1 cellular context compared by ENCODE assay signal in the genomic region with DNA sequence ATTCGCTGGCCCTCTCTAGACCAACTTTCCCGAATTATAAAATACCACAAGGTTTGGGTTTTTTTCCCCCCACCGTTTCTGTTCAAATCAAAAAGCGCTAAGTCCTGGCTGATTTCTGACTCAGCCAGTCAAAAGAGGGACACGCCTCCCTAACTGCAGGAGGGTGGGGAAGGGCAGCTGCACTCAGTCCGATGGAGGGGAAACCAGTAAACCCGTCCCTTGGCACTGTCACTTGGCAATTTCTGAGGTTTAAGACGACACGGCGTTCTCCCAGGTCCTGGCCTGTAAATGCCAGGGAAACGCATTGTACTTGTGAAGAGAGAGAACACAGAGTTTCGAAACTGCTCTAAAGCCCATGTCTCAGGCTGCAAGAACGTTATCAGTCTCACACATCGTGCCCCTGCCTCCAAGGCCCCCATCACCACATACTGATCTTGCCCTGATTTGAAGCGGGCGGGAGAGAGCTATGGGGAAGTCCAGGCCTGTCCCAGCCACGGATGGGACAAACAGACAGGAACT.
TF ChIP-seq lines count a peak whose summit lies in the region.

No MANE protein-coding gene starts in this region.

TF ChIP-seq in GM23338, 12 proteins besides CTCF, POLR2A, EP300 and RAD21 (continued from another document):
- TF ChIP-seq, protein P1, sequence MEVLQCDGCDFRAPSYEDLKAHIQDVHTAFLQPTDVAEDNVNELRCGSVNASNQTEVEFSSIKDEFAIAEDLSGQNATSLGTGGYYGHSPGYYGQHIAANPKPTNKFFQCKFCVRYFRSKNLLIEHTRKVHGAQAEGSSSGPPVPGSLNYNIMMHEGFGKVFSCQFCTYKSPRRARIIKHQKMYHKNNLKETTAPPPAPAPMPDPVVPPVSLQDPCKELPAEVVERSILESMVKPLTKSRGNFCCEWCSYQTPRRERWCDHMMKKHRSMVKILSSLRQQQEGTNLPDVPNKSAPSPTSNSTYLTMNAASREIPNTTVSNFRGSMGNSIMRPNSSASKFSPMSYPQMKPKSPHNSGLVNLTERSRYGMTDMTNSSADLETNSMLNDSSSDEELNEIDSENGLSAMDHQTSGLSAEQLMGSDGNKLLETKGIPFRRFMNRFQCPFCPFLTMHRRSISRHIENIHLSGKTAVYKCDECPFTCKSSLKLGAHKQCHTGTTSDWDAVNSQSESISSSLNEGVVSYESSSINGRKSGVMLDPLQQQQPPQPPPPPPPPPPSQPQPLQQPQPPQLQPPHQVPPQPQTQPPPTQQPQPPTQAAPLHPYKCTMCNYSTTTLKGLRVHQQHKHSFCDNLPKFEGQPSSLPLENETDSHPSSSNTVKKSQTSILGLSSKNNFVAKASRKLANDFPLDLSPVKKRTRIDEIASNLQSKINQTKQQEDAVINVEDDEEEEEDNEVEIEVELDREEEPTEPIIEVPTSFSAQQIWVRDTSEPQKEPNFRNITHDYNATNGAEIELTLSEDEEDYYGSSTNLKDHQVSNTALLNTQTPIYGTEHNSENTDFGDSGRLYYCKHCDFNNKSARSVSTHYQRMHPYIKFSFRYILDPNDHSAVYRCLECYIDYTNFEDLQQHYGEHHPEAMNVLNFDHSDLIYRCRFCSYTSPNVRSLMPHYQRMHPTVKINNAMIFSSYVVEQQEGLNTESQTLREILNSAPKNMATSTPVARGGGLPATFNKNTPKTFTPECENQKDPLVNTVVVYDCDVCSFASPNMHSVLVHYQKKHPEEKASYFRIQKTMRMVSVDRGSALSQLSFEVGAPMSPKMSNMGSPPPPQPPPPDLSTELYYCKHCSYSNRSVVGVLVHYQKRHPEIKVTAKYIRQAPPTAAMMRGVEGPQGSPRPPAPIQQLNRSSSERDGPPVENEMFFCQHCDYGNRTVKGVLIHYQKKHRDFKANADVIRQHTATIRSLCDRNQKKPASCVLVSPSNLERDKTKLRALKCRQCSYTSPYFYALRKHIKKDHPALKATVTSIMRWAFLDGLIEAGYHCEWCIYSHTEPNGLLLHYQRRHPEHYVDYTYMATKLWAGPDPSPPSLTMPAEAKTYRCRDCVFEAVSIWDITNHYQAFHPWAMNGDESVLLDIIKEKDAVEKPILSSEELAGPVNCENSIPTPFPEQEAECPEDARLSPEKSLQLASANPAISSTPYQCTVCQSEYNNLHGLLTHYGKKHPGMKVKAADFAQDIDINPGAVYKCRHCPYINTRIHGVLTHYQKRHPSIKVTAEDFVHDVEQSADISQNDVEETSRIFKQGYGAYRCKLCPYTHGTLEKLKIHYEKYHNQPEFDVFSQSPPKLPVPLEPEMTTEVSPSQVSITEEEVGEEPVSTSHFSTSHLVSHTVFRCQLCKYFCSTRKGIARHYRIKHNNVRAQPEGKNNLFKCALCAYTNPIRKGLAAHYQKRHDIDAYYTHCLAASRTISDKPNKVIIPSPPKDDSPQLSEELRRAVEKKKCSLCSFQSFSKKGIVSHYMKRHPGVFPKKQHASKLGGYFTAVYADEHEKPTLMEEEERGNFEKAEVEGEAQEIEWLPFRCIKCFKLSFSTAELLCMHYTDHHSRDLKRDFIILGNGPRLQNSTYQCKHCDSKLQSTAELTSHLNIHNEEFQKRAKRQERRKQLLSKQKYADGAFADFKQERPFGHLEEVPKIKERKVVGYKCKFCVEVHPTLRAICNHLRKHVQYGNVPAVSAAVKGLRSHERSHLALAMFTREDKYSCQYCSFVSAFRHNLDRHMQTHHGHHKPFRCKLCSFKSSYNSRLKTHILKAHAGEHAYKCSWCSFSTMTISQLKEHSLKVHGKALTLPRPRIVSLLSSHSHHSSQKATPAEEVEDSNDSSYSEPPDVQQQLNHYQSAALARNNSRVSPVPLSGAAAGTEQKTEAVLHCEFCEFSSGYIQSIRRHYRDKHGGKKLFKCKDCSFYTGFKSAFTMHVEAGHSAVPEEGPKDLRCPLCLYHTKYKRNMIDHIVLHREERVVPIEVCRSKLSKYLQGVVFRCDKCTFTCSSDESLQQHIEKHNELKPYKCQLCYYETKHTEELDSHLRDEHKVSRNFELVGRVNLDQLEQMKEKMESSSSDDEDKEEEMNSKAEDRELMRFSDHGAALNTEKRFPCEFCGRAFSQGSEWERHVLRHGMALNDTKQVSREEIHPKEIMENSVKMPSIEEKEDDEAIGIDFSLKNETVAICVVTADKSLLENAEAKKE (CRISPR knock-in tag; IDR thresholded peaks at IDR 0.05), result no peak
- no peak for TF ChIP-seq ZNF114 (CRISPR knock-in tag; IDR thresholded peaks at IDR 0.05)
- TF ChIP-seq, protein P2, sequence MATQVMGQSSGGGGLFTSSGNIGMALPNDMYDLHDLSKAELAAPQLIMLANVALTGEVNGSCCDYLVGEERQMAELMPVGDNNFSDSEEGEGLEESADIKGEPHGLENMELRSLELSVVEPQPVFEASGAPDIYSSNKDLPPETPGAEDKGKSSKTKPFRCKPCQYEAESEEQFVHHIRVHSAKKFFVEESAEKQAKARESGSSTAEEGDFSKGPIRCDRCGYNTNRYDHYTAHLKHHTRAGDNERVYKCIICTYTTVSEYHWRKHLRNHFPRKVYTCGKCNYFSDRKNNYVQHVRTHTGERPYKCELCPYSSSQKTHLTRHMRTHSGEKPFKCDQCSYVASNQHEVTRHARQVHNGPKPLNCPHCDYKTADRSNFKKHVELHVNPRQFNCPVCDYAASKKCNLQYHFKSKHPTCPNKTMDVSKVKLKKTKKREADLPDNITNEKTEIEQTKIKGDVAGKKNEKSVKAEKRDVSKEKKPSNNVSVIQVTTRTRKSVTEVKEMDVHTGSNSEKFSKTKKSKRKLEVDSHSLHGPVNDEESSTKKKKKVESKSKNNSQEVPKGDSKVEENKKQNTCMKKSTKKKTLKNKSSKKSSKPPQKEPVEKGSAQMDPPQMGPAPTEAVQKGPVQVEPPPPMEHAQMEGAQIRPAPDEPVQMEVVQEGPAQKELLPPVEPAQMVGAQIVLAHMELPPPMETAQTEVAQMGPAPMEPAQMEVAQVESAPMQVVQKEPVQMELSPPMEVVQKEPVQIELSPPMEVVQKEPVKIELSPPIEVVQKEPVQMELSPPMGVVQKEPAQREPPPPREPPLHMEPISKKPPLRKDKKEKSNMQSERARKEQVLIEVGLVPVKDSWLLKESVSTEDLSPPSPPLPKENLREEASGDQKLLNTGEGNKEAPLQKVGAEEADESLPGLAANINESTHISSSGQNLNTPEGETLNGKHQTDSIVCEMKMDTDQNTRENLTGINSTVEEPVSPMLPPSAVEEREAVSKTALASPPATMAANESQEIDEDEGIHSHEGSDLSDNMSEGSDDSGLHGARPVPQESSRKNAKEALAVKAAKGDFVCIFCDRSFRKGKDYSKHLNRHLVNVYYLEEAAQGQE (IDR thresholded peaks at IDR 0.05; ENCODE audit: unreplicated experiment), result no peak
- TF ChIP-seq POLR2AphosphoS5 (IDR thresholded peaks at IDR 0.05; ENCODE audit: low read depth), result no peak
- TF ChIP-seq CREB1 (CRISPR knock-in tag; IDR thresholded peaks at IDR 0.05; ENCODE audit: low read depth), result no peak
- no peak for TF ChIP-seq EZH2 (IDR thresholded peaks at IDR 0.05; ENCODE audit: low read depth, unreplicated experiment)
- no peak for TF ChIP-seq JUNB (IDR thresholded peaks at IDR 0.05; ENCODE audit: unreplicated experiment)
- TF ChIP-seq, protein P3, sequence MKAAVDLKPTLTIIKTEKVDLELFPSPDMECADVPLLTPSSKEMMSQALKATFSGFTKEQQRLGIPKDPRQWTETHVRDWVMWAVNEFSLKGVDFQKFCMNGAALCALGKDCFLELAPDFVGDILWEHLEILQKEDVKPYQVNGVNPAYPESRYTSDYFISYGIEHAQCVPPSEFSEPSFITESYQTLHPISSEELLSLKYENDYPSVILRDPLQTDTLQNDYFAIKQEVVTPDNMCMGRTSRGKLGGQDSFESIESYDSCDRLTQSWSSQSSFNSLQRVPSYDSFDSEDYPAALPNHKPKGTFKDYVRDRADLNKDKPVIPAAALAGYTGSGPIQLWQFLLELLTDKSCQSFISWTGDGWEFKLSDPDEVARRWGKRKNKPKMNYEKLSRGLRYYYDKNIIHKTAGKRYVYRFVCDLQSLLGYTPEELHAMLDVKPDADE (IDR thresholded peaks at IDR 0.05), result no peak
- TF ChIP-seq NANOG (IDR thresholded peaks at IDR 0.05; ENCODE audit: borderline replicate concordance), result no peak
